19 cellular contexts compared by ENCODE assay signal in genomic region chr2:104863585-104864279, GRCh38. TPM values are rescaled to one million over a fixed set of nuclear protein-coding genes. Genes with fewer than 3 reads are reported as not detected.
DNase-seq lines count a peak whose midpoint lies in the region; ATAC-seq, FAIRE-seq and TF ChIP-seq lines count a peak whose summit lies in the region.
"Had no signal": no experiment of that assay in that cellular context is flagged by ENCODE, and none has a peak within 500 bp of the region (broad histone marks: within the 10 kb centered on the region; RNA-seq: fewer than 3 reads in every experiment).

No MANE protein-coding gene starts in this region.

- H3K4me2 ChIP-seq in mesendoderm (ENCODE audit: low read length) (no peak overlapping the region), HepG2 (ENCODE audit: low read depth, low read length) (no peak overlapping the region)

- H3K79me2 ChIP-seq in mesendoderm (ENCODE audit: control insufficient read depth, insufficient read depth, low read length), result no peaks in the 10 kb centered on the region
- no peaks in the 10 kb centered on the region for H3K79me2 ChIP-seq in HepG2 (ENCODE audit: insufficient read depth, low read length)

- H3K23ac ChIP-seq in mesendoderm (ENCODE audit: low read length), result peak overlapping the region; percentile 72

- H3K27me3 Mint-ChIP-seq in endothelial cell (ENCODE audit: unreplicated experiment), result peaks cover 55% of the 10 kb centered on the region
- H3K27me3 Mint-ChIP-seq in stimulated activated naive B cell treated with anti-CD40 and anti-IgM and Interleukin-4, amounts not matched to agents 10 μg/mL and 1 μg/mL and 100 μg/mL, for 72 hours, result peaks cover 73 to 84% of the 10 kb centered on the region in 2 donors

- no peak overlapping the region for H3K27ac ChIP-seq in HUES6 (ENCODE audit: low read depth, low read length)
- H3K27ac ChIP-seq in mesendoderm (ENCODE audit: low read depth, low read length), result no peak overlapping the region
- no peak overlapping the region for H3K27ac ChIP-seq in coronary artery
- no peak overlapping the region for H3K27ac ChIP-seq in HepG2 (ENCODE audit: extremely low read length, insufficient read depth, low read length)
- H3K27ac ChIP-seq in tibial nerve, result no peak overlapping the region
- no peak overlapping the region for H3K27ac ChIP-seq in ovary
- H3K27ac ChIP-seq: gastroesophageal sphincter, suprapubic skin had no signal

- H2BK15ac ChIP-seq in mesendoderm (replicated peaks; ENCODE audit: low read depth), result no peak overlapping the region

- no peak overlapping the region for H2BK5ac ChIP-seq in mesendoderm (ENCODE audit: low read length)

- FAIRE-seq in HepG2 (lab: Jason Lieb, UNC), result no peak
- FAIRE-seq: D721Med, keratinocyte had no signal

- peak overlapping the region; percentile 47 for H3K4me3 Mint-ChIP-seq in endothelial cell (ENCODE audit: unreplicated experiment)
- H3K4me3 Mint-ChIP-seq in stimulated activated naive B cell treated with anti-CD40 and anti-IgM and Interleukin-4, amounts not matched to agents 10 μg/mL and 1 μg/mL and 100 μg/mL, for 72 hours, result peak overlapping the region; percentile 23 to 46
- H3K4me3 Mint-ChIP-seq: activated T-cell treated with anti-CD3 and anti-CD28 coated beads, Interleukin-2, amount 50 U/mL, for 24 hours had no signal

- no peak for ATAC-seq in stimulated activated naive B cell treated with anti-CD40 and anti-IgM and Interleukin-4, amounts not matched to agents 10 μg/mL and 1 μg/mL and 100 μg/mL, for 72 hours (replicated peaks)
- no peak; the same call in 2 of the 3 replicates for ATAC-seq in HepG2
- ATAC-seq: gastroesophageal sphincter had no signal

- no peak overlapping the region for H2AFZ ChIP-seq in HepG2 (ENCODE audit: low read length)

- BruUV-seq in HepG2 (replicated peaks; lab: Mats Ljungman, UMichigan), result no TSS peak

- H2BK120ac ChIP-seq in mesendoderm (ENCODE audit: low read depth, low read length), result no peak overlapping the region

- H3K4me1 ChIP-seq in HUES6 (ENCODE audit: control insufficient read depth, insufficient read depth, low read length) (peaks cover 28% of the 10 kb centered on the region), mesendoderm (ENCODE audit: control insufficient read depth, low read depth, low read length) (no peaks in the 10 kb centered on the region), HepG2 (ENCODE audit: insufficient read depth, low read length) (no peaks in the 10 kb centered on the region), tibial nerve (peaks cover 0 to 35% (median 0%) of the 10 kb centered on the region in 4 donors), ovary (ENCODE audit: insufficient read depth) (peaks cover 2% of the 10 kb centered on the region)

- H4K20me1 ChIP-seq in HepG2 (ENCODE audit: insufficient read depth, low read length), result no peaks in the 10 kb centered on the region

- H3K79me1 ChIP-seq in mesendoderm (ENCODE audit: low read length), result no peaks in the 10 kb centered on the region

- peak overlapping the region; percentile 40; the same call in 1 of the 2 replicates for H3K4me3 ChIP-seq in HUES6 (ENCODE audit: low read depth, low read length)
- no peak overlapping the region for H3K4me3 ChIP-seq in mesendoderm (ENCODE audit: low read length)
- no peak overlapping the region for H3K4me3 ChIP-seq in coronary artery
- no peak overlapping the region for H3K4me3 ChIP-seq in HepG2 (replicated peaks in 1 of 3; ENCODE audit: insufficient read depth in 1 of 3, low read depth in 2 of 3, low read length in 3 of 3)
- H3K4me3 ChIP-seq in tibial nerve, result no peak overlapping the region
- no peak overlapping the region for H3K4me3 ChIP-seq in ovary
- H3K4me3 ChIP-seq: gastroesophageal sphincter, suprapubic skin had no signal

- H2AK5ac ChIP-seq in mesendoderm (ENCODE audit: low read length), result no peak overlapping the region

- no peak overlapping the region for H3K4ac ChIP-seq in mesendoderm (ENCODE audit: low read depth, low read length)

- no peak overlapping the region for H3K18ac ChIP-seq in mesendoderm (ENCODE audit: low read length)

- H3K56ac ChIP-seq in mesendoderm (ENCODE audit: low read length), result peak overlapping the region; percentile 67

- intact Hi-C loops in HepG2 (cut with micrococcal nuclease; ENCODE audit: unreplicated experiment) (no loop called here), ovary (cut with DNase I) (no loop called here)

- H3K36me3 ChIP-seq in HUES6 (ENCODE audit: control insufficient read depth, insufficient read depth, low read length), result no peaks in the 10 kb centered on the region
- no peaks in the 10 kb centered on the region for H3K36me3 ChIP-seq in mesendoderm (ENCODE audit: control insufficient read depth, insufficient read depth, low read length)
- H3K36me3 ChIP-seq in HepG2 (replicated peaks in 1 of 2; ENCODE audit: control insufficient read depth in 1 of 2, insufficient read depth in 2 of 2, low read length in 2 of 2), result no peaks in the 10 kb centered on the region
- no peaks in the 10 kb centered on the region for H3K36me3 ChIP-seq in tibial nerve
- no peaks in the 10 kb centered on the region for H3K36me3 ChIP-seq in ovary
- H3K36me3 ChIP-seq: gastroesophageal sphincter, suprapubic skin had no signal

- H4K5ac ChIP-seq in mesendoderm (ENCODE audit: low read length), result no peak overlapping the region

- H3K9me3 Mint-ChIP-seq in endothelial cell (ENCODE audit: unreplicated experiment), result no peaks in the 10 kb centered on the region
- peaks cover 3 to 5% of the 10 kb centered on the region in 2 donors for H3K9me3 Mint-ChIP-seq in stimulated activated naive B cell treated with anti-CD40 and anti-IgM and Interleukin-4, amounts not matched to agents 10 μg/mL and 1 μg/mL and 100 μg/mL, for 72 hours
- H3K9me3 Mint-ChIP-seq: activated naive CD4-positive, alpha-beta T cell treated with anti-CD3 and anti-CD28 coated beads, Interleukin-2, amount 50 U/mL, for 72 hours had no signal

- POLR2A ChIA-PET in HepG2 (lab: Yijun Ruan, JAX), result no interaction called here

- no peak for TF ChIP-seq POLR2A in HepG2 (IDR thresholded peaks at IDR 0.05; ENCODE audit: insufficient read depth in 1 of 2, low read depth in 2 of 2, low read length in 2 of 2)
- no peak for TF ChIP-seq POLR2A in tibial nerve (IDR thresholded peaks at IDR 0.05)
- TF ChIP-seq POLR2A in ovary (IDR thresholded peaks at IDR 0.05), result no peak

- H3K9ac ChIP-seq in HUES6 (ENCODE audit: low read length) (no peak overlapping the region), mesendoderm (ENCODE audit: low read length) (no peak overlapping the region), HepG2 (ENCODE audit: insufficient read depth, low read depth, low read length) (no peak overlapping the region)

- peak; percentile 47 for DNase-seq in endothelial cell (ENCODE audit: low spot score)
- peak; percentile 63 for DNase-seq in mesendoderm
- no peak for DNase-seq in stimulated activated naive B cell treated with anti-CD40 and anti-IgM and Interleukin-4, amounts not matched to agents 10 μg/mL and 1 μg/mL and 100 μg/mL, for 72 hours
- DNase-seq in coronary artery (ENCODE audit: low spot score), result no peak
- no peak for DNase-seq in HepG2 (ENCODE audit: low spot score)
- DNase-seq in tibial nerve (ENCODE audit: low spot score in 2 of 2), result no peak
- no peak for DNase-seq in ovary
- DNase-seq: activated T-cell treated with anti-CD3 and anti-CD28 coated beads, Interleukin-2, amount 50 U/mL, for 24 hours; AML-193; central memory CD4-positive, alpha-beta T cell; NCI-H1930 had no signal

- no peak overlapping the region for H3K27ac Mint-ChIP-seq in endothelial cell (ENCODE audit: unreplicated experiment)
- H3K27ac Mint-ChIP-seq in stimulated activated naive B cell treated with anti-CD40 and anti-IgM and Interleukin-4, amounts not matched to agents 10 μg/mL and 1 μg/mL and 100 μg/mL, for 72 hours, result peak overlapping the region; percentile 80
- H3K27ac Mint-ChIP-seq: activated T-cell treated with anti-CD3 and anti-CD28 coated beads, Interleukin-2, amount 50 U/mL, for 24 hours had no signal

- TF ChIP-seq CTCF in endothelial cell (IDR thresholded peaks at IDR 0.05; ENCODE audit: unreplicated experiment) (no peak), coronary artery (IDR thresholded peaks at IDR 0.05) (no peak), HepG2 (CRISPR knock-in tag; IDR thresholded peaks at IDR 0.05) (no peak), tibial nerve (IDR thresholded peaks at IDR 0.05) (no peak), ovary (IDR thresholded peaks at IDR 0.05) (no peak)

- H3K4me1 Mint-ChIP-seq in endothelial cell (ENCODE audit: unreplicated experiment), result peaks cover 12% of the 10 kb centered on the region
- peaks cover 19 to 33% of the 10 kb centered on the region in 2 donors for H3K4me1 Mint-ChIP-seq in stimulated activated naive B cell treated with anti-CD40 and anti-IgM and Interleukin-4, amounts not matched to agents 10 μg/mL and 1 μg/mL and 100 μg/mL, for 72 hours

- H3K27me3 ChIP-seq in HUES6 (ENCODE audit: control insufficient read depth, insufficient read depth, low read length) (peaks cover 100% of the 10 kb centered on the region), mesendoderm (ENCODE audit: insufficient read depth, low read length, poor library complexity) (peaks cover 78% of the 10 kb centered on the region), HepG2 (ENCODE audit: control insufficient read depth in 1 of 2, insufficient read depth in 2 of 2, low read length in 2 of 2) (peaks cover 21 to 91% of the 10 kb centered on the region in 2 experiments), tibial nerve (peaks cover 0 to 99% of the 10 kb centered on the region in 2 donors), ovary (peaks cover 5% of the 10 kb centered on the region)

- TF ChIP-seq EP300 in HepG2 (IDR thresholded peaks at IDR 0.05; ENCODE audit: low read depth in 2 of 2, low read length in 2 of 2), result no peak
- TF ChIP-seq EP300 in HepG2 (CRISPR knock-in tag; IDR thresholded peaks at IDR 0.05; ENCODE audit: borderline replicate concordance), result no peak
- TF ChIP-seq EP300 in tibial nerve (IDR thresholded peaks at IDR 0.05), result no peak
- no peak for TF ChIP-seq EP300 in ovary (IDR thresholded peaks at IDR 0.05)

- no peak overlapping the region for H4K8ac ChIP-seq in mesendoderm (ENCODE audit: low read depth, low read length)

- H3K36me3 Mint-ChIP-seq in endothelial cell (ENCODE audit: low read depth, unreplicated experiment), result peaks cover 5% of the 10 kb centered on the region
- H3K36me3 Mint-ChIP-seq in stimulated activated naive B cell treated with anti-CD40 and anti-IgM and Interleukin-4, amounts not matched to agents 10 μg/mL and 1 μg/mL and 100 μg/mL, for 72 hours, result peaks cover 4 to 7% of the 10 kb centered on the region in 2 donors

- WGBS in mesendoderm (ENCODE audit: extremely low coverage, insufficient coverage, low lambda C conversion rate), result no CpG with 5 or more reads among the region's 55 CpGs
- WGBS in HepG2 (ENCODE audit: low lambda C conversion rate), result 52% methylated on average over 20 of the region's 55 CpGs
- WGBS in tibial nerve, 2 donors, result 5 to 14% methylated on average over 21 to 41 of the region's 55 CpGs
- 2 to 4% (median 3%) methylated on average over 44 to 55 of the region's 55 CpGs for WGBS in ovary, 3 donors

- TF ChIP-seq RAD21 in HepG2 (CRISPR knock-in tag; IDR thresholded peaks at IDR 0.05), result no peak

- CTCF ChIA-PET in HepG2 (lab: Yijun Ruan, JAX; ENCODE audit: low intra/inter-chr PET ratio, low total read pairs), result no interaction called here

- H3K9me3 ChIP-seq in HUES6 (ENCODE audit: control insufficient read depth, insufficient read depth, low read depth, low read length) (no peaks in the 10 kb centered on the region), HepG2 (ENCODE audit: low read length) (no peaks in the 10 kb centered on the region), tibial nerve (no peaks in the 10 kb centered on the region), ovary (no peaks in the 10 kb centered on the region)
- H3K9me3 ChIP-seq: gastroesophageal sphincter, suprapubic skin had no signal

- in situ Hi-C loops in HepG2 (cut with HindIII; ENCODE audit: extremely low pct_ligation_motif_present, low pct_unique_long_range_greater_than_20kb), result no loop called here

RNA-seq across cellular contexts. Expression of gene POU3F3, which starts 9.8 kb away (rescaled TPM):
- total RNA-seq in endothelial cell (ENCODE audit: unreplicated experiment) (not detected), HepG2 (2016; rRNA removed; fragmentation: Illumina TruSeq; extraction: Trizol) (not detected in 2 replicates), tibial nerve (not detected), ovary (under 1 TPM in 3 of 7 donors, not detected in 4; 0.10 to 0.63 (median 0.10) TPM)
- polyA plus RNA-seq in mesendoderm (2013, experiment 1 of 2), result 0.06 TPM
- 0.06 TPM for polyA plus RNA-seq in mesendoderm (2013, experiment 2 of 2)
- not detected in 2 replicates for total RNA-seq in HepG2 (2016; cell fraction: cytosol; rRNA removed; fragmentation: Illumina TruSeq; extraction: Trizol; ENCODE audit: low read depth)
- total RNA-seq in HepG2 (2016; cell fraction: insoluble cytoplasmic fraction; rRNA removed; fragmentation: Illumina TruSeq; extraction: Trizol), result not detected in 2 replicates
- not detected in 2 replicates for total RNA-seq in HepG2 (2016; cell fraction: membrane; rRNA removed; fragmentation: Illumina TruSeq; extraction: Trizol)
- not detected in 2 replicates for total RNA-seq in HepG2 (2016; cell fraction: nucleus; rRNA removed; fragmentation: Illumina TruSeq; extraction: Trizol)
- polyA plus RNA-seq in HepG2 (2011; rRNA removed) (not detected in 2 replicates), ovary (not detected)
- not detected in 2 replicates for polyA plus RNA-seq in HepG2 (2011; cell fraction: cytosol; rRNA removed)
- polyA plus RNA-seq in HepG2 (2011; cell fraction: nucleus; rRNA removed), result not detected in 2 replicates
- polyA plus RNA-seq in HepG2 (2012), result not detected in 2 replicates
- polyA plus RNA-seq in HepG2 (2016; cell fraction: cytosol; fragmentation: Illumina TruSeq; extraction: Trizol; ENCODE audit: low read depth), result not detected in 2 replicates
- not detected in 2 replicates for polyA plus RNA-seq in HepG2 (2016; cell fraction: insoluble cytoplasmic fraction; fragmentation: Illumina TruSeq; extraction: Trizol; ENCODE audit: low read depth)
- not detected in 2 replicates for polyA plus RNA-seq in HepG2 (2016; cell fraction: membrane; fragmentation: Illumina TruSeq; extraction: Trizol; ENCODE audit: low read depth)
- not detected in 2 replicates for polyA plus RNA-seq in HepG2 (2016; cell fraction: nucleus; fragmentation: Illumina TruSeq; extraction: Trizol; ENCODE audit: insufficient read depth, low read depth)
- not detected in 2 replicates for polyA minus RNA-seq in HepG2 (2011; rRNA and poly(A)+ RNA removed; ENCODE audit: low replicate concordance)
- not detected in 2 replicates for polyA minus RNA-seq in HepG2 (2011; cell fraction: cytosol; rRNA and poly(A)+ RNA removed)
- polyA minus RNA-seq in HepG2 (2011; cell fraction: nucleus; rRNA and poly(A)+ RNA removed), result not detected in 2 replicates
- total RNA-seq: activated naive CD4-positive, alpha-beta T cell treated with anti-CD3 and anti-CD28 coated beads, Interleukin-2, amount 50 U/mL, for 72 hours; mononuclear cell; NCI-H460 had no signal
- polyA plus RNA-seq: keratinocyte had no signal

Comparison
In these comparisons a context has a peak if more than half of its experiments do, and no peak if none do; other contexts are left out.
1. DNase-seq: peak in endothelial cell (single experiment) and mesendoderm (single experiment); none in stimulated activated naive B cell treated with anti-CD40 and anti-IgM and Interleukin-4, amounts not matched to agents 10 μg/mL and 1 μg/mL and 100 μg/mL, for 72 hours (single experiment), coronary artery (single experiment), HepG2 (single experiment), tibial nerve (0 of 2) and ovary (0 of 5).